ENCODE assay signal across 8 cellular contexts in genomic region chr18:58761241-58761969, GRCh38.
DNase-seq lines count a peak whose midpoint lies in the region; ATAC-seq, FAIRE-seq and TF ChIP-seq lines count a peak whose summit lies in the region.

No MANE protein-coding gene starts in this region.

- H3K4me1 Mint-ChIP-seq in endothelial cell (ENCODE audit: unreplicated experiment), result no peaks in the 10 kb centered on the region

- H3K4me3 ChIP-seq in kidney (ENCODE audit: low read length in 2 of 2) (no peak overlapping the region), small intestine (ENCODE audit: low read depth in 1 of 2, low read length in 2 of 2) (no peak overlapping the region)

- H3K36me3 ChIP-seq in kidney (ENCODE audit: control insufficient read depth in 1 of 2, insufficient read depth in 2 of 2, low read length in 2 of 2) (no peaks in the 10 kb centered on the region), small intestine (ENCODE audit: control insufficient read depth in 2 of 2, insufficient read depth in 2 of 2, low read length in 2 of 2) (no peaks in the 10 kb centered on the region)

- H3K9me3 Mint-ChIP-seq in endothelial cell (ENCODE audit: unreplicated experiment), result no peaks in the 10 kb centered on the region

- H3K9me3 ChIP-seq in kidney (ENCODE audit: control insufficient read depth in 1 of 2, low read length in 2 of 2) (no peaks in the 10 kb centered on the region), small intestine (ENCODE audit: control insufficient read depth, low read depth) (no peaks in the 10 kb centered on the region)

- peaks cover 7% of the 10 kb centered on the region for H3K27me3 Mint-ChIP-seq in endothelial cell (ENCODE audit: unreplicated experiment)

- FAIRE-seq in kidney (lab: Jason Lieb, UNC), result no peak
- FAIRE-seq in small intestine (lab: Jason Lieb, UNC), result no peak

- H3K4me1 ChIP-seq in kidney (ENCODE audit: control insufficient read depth in 1 of 2, insufficient read depth in 1 of 2, low read depth in 1 of 2, low read length in 2 of 2) (peaks cover 0 to 2% of the 10 kb centered on the region in 2 donors), small intestine (ENCODE audit: control insufficient read depth in 2 of 2, insufficient read depth in 1 of 2, low read depth in 1 of 2, low read length in 1 of 2) (peaks cover 0 to 2% of the 10 kb centered on the region in 2 donors)

- no peaks in the 10 kb centered on the region for H3K27me3 ChIP-seq in small intestine (ENCODE audit: control insufficient read depth in 2 of 2, insufficient read depth in 2 of 2, low read length in 2 of 2)

- TF ChIP-seq CTCF in kidney (IDR thresholded peaks at IDR 0.05; ENCODE audit: borderline replicate concordance, extremely low read depth, insufficient read depth), result no peak
- TF ChIP-seq CTCF in endothelial cell (IDR thresholded peaks at IDR 0.05; ENCODE audit: unreplicated experiment), result no peak

- DNase-seq in kidney, result no peak
- DNase-seq in NCI-H2107 (lab: John Stamatoyannopoulos, UW), result no peak
- no peak for DNase-seq in germinal center (ENCODE audit: low spot score)
- DNase-seq in small intestine, result no peak
- DNase-seq in endothelial cell (ENCODE audit: low spot score), result no peak

- H3K27ac Mint-ChIP-seq in endothelial cell (ENCODE audit: unreplicated experiment), result no peak overlapping the region

- H3K27ac ChIP-seq in kidney (ENCODE audit: low read depth in 2 of 2, low read length in 2 of 2) (peak overlapping the region; percentile 3 to 49), small intestine (ENCODE audit: low read depth in 1 of 2, low read length in 1 of 2) (no peak overlapping the region)

- no peak overlapping the region for H3K4me3 Mint-ChIP-seq in endothelial cell (ENCODE audit: unreplicated experiment)

- 39 to 53% (median 47%) methylated on average over 14 of the region's 14 CpGs for WGBS in small intestine, 3 donors

- ATAC-seq in GM18508 (IDR thresholded peaks at IDR 0.05; ENCODE audit: insufficient read depth, unreplicated experiment), result peak; percentile 65
- peak; percentile 59 for ATAC-seq in GM21619 (IDR thresholded peaks at IDR 0.05; ENCODE audit: unreplicated experiment)
- peak; percentile 77 for ATAC-seq in HG03571 (IDR thresholded peaks at IDR 0.05; ENCODE audit: unreplicated experiment)

- intact Hi-C loops in kidney (cut with DNase I), result loop anchor here (5.0 kb wide), 1 partner anchor 234 kb away; no protein-coding TSS in a partner anchor

- H3K36me3 Mint-ChIP-seq in endothelial cell (ENCODE audit: low read depth, unreplicated experiment), result no peaks in the 10 kb centered on the region

- no peak overlapping the region for H3K9ac ChIP-seq in kidney (ENCODE audit: low read length in 2 of 2)

Comparison
In these comparisons a context has a peak if more than half of its experiments do, and no peak if none do; other contexts are left out.
1. H3K27ac ChIP-seq: peak in kidney (2 of 2); none in small intestine (0 of 2).
2. Peak in every context shown above with its lines, with median percentiles within 50 percentile points of each other: ATAC-seq.